In genomic region chr10:58963723-58964124, GRCh38 we compare ENCODE assay signal across 16 cellular contexts.
DNase-seq lines count a peak whose midpoint lies in the region; ATAC-seq, FAIRE-seq and TF ChIP-seq lines count a peak whose summit lies in the region.
"Had no signal": no experiment of that assay in that cellular context is flagged by ENCODE, and none has a peak within 500 bp of the region (broad histone marks: within the 10 kb centered on the region; RNA-seq: fewer than 3 reads in every experiment).

No MANE protein-coding gene starts in this region.

- ATAC-seq in GM23338 (peak; percentile 86), GM12878 (no peak; the same call in 2 of the 3 replicates), sciatic nerve (peak; percentile 84)
- ATAC-seq: esophagus mucosa had no signal

- TF ChIP-seq CTCF in GM23338 (conservative IDR thresholded peaks at IDR 0.05; ENCODE audit: low read depth in 2 of 2), result no peak
- TF ChIP-seq CTCF in GM12878 (IDR thresholded peaks at IDR 0.05 in 2 of 3, conservative IDR thresholded peaks at IDR 0.05 in 1 of 3; ENCODE audit: control insufficient read depth in 2 of 3, extremely low read depth in 1 of 3, insufficient read depth in 1 of 3, low read depth in 3 of 3, low read length in 3 of 3), result no peak

- DNase-seq in GM23338 (ENCODE audit: low spot score) (peak; percentile 88), GM12878 (ENCODE audit: low read depth, low spot score) (no peak), sciatic nerve (ENCODE audit: low spot score) (peak; percentile 64), A172 (ENCODE audit: low spot score) (no peak), dermis blood vessel endothelial cell (no peak), DMS53 treated with DMSO at 0.1 percent for 48 hours (lab: John Stamatoyannopoulos, UW; ENCODE audit: unreplicated experiment) (no peak), DMS114 treated with DMSO at 0.1 percent for 48 hours (lab: John Stamatoyannopoulos, UW; ENCODE audit: unreplicated experiment) (no peak)
- DNase-seq: activated B cell treated with CpG ODN at 0.5 μM for 24 hours; activated naive CD4-positive, alpha-beta T cell treated with anti-CD3 and anti-CD28 coated beads, Interleukin-2, amount 50 U/mL, for 16 hours; BE2C; tibial artery had no signal

- H3K9ac ChIP-seq in GM12878 (ENCODE audit: control insufficient read depth, insufficient read depth, low read length) (no peak overlapping the region), iPS-20b (ENCODE audit: low read depth, low read length) (no peak overlapping the region)
- H3K9ac ChIP-seq: parathyroid adenoma had no signal

- H3F3A ChIP-seq in GM23338 (replicated peaks; ENCODE audit: low read depth), result no peaks in the 10 kb centered on the region

- H3K27ac Mint-ChIP-seq in GM23338, result peak overlapping the region; percentile 87; the same call in 1 of the 2 replicates
- H3K27ac Mint-ChIP-seq: activated B cell treated with CpG ODN at 0.5 μM for 24 hours had no signal

- SMC1A ChIA-PET in GM12878 (lab: Charles Lee; ENCODE audit: uncharacterized antibody, unreplicated experiment), result interaction anchor here (0.6 to 9.3 kb wide), 17 partner anchors 8 to 215 kb away, joined by 3 to 123 read pairs (median 6); no protein-coding TSS in a partner anchor

- CTCF ChIA-PET in GM12878 (lab: Yijun Ruan, JAX), result interaction anchor here (0.7 to 8.6 kb wide), 11 partner anchors 9 to 867 kb away, joined by 3 to 56 read pairs (median 3); no protein-coding TSS in a partner anchor

- H3K36me3 Mint-ChIP-seq in GM23338 (ENCODE audit: low read depth), result no peaks in the 10 kb centered on the region

- POLR2A ChIA-PET in GM12878 (lab: Charles Lee), result interaction anchor here (0.7 kb wide), 1 partner anchor 28 kb away, joined by 3 read pairs; no protein-coding TSS in a partner anchor

- no peak for FAIRE-seq in GM12878 (lab: Jason Lieb, UNC)

- no peaks in the 10 kb centered on the region for H3K9me2 ChIP-seq in GM23338 (ENCODE audit: insufficient read depth)

- no peaks in the 10 kb centered on the region for H4K20me1 ChIP-seq in GM23338 (replicated peaks; ENCODE audit: insufficient read depth)
- no peaks in the 10 kb centered on the region for H4K20me1 ChIP-seq in GM12878 (ENCODE audit: control insufficient read depth, insufficient read depth)

- peaks cover 40% of the 10 kb centered on the region for H3K4me1 ChIP-seq in GM23338 (ENCODE audit: insufficient read depth)
- no peaks in the 10 kb centered on the region for H3K4me1 ChIP-seq in GM12878 (ENCODE audit: control insufficient read depth, insufficient read depth, low read length)
- peaks cover 26% of the 10 kb centered on the region for H3K4me1 ChIP-seq in iPS-20b (ENCODE audit: insufficient read depth, low read length)
- H3K4me1 ChIP-seq: parathyroid adenoma had no signal

- H3K4me2 ChIP-seq in GM23338, result peak overlapping the region; percentile 35
- H3K4me2 ChIP-seq in GM12878 (ENCODE audit: control insufficient read depth, insufficient read depth), result no peak overlapping the region
- H3K4me2 ChIP-seq: hepatocyte had no signal

- H3K9me3 ChIP-seq in GM12878 (replicated peaks; ENCODE audit: control insufficient read depth, insufficient read depth, low read length) (no peaks in the 10 kb centered on the region; the same call in 2 of the 3 replicates), iPS-20b (ENCODE audit: insufficient read depth, low read depth, low read length) (no peaks in the 10 kb centered on the region)
- H3K9me3 ChIP-seq: BE2C, tibial artery had no signal

- RAD21 ChIA-PET in GM12878 (lab: Charles Lee; ENCODE audit: unreplicated experiment), result interaction anchor here (0.8 to 2.6 kb wide), 9 partner anchors 9 to 136 kb away, joined by 3 to 13 read pairs (median 5); no protein-coding TSS in a partner anchor

- WGBS in GM12878 (ENCODE audit: insufficient coverage, insufficient replicate concordance, low lambda C conversion rate, missing lambda C conversion rate), result 0% methylated on average over 3 of the region's 3 CpGs

- no peak for TF ChIP-seq RAD21 in GM12878 (IDR thresholded peaks at IDR 0.05; ENCODE audit: insufficient read depth, low read depth, low read length)

- H3K27me3 Mint-ChIP-seq in GM23338 (ENCODE audit: insufficient read depth, low read depth, poor library complexity), result peaks cover 27% of the 10 kb centered on the region

- H3K4me1 Mint-ChIP-seq in GM23338, result peaks cover 54% of the 10 kb centered on the region
- H3K4me1 Mint-ChIP-seq: activated B cell treated with CpG ODN at 0.5 μM for 24 hours had no signal

- peak overlapping the region; percentile 64 for H3K27ac ChIP-seq in GM23338 (ENCODE audit: low read depth)
- H3K27ac ChIP-seq in GM12878 (ENCODE audit: control insufficient read depth, insufficient read depth), result no peak overlapping the region
- H3K27ac ChIP-seq in iPS-20b (ENCODE audit: low read length), result no peak overlapping the region
- H3K27ac ChIP-seq: hepatocyte, parathyroid adenoma, SK-N-MC, tibial artery had no signal

- intact Hi-C loops in GM12878 (cut with micrococcal nuclease; ENCODE audit: unreplicated experiment), result loop anchor here (10.0 kb wide), 1 partner anchor 941 kb away; the partner anchor contains the start of gene CCDC6
- intact Hi-C loops in sciatic nerve (cut with DNase I), result loop anchor here (10.0 kb wide), 1 partner anchor 271 kb away; no protein-coding TSS in a partner anchor

- H3K9me3 Mint-ChIP-seq in GM23338, result no peaks in the 10 kb centered on the region; the same call in 2 of the 3 replicates
- H3K9me3 Mint-ChIP-seq: activated B cell treated with CpG ODN at 0.5 μM for 24 hours had no signal

- H3K4me3 ChIP-seq in GM23338 (0 out of 2 replicates have a peak overlapping the region, but pooled peaks have one; percentile 4), GM12878 (no peak overlapping the region), iPS-20b (ENCODE audit: low read length) (peak overlapping the region; percentile 38; the same call in 1 of the 2 replicates)
- H3K4me3 ChIP-seq: hepatocyte, SK-N-MC, tibial artery had no signal

- in situ Hi-C loops in GM12878 (cut with MboI), result no loop called here

- no peak for TF ChIP-seq POLR2A in GM12878 (IDR thresholded peaks at IDR 0.05; ENCODE audit: low read depth, low read length)

- H3K36me3 ChIP-seq in GM23338 (ENCODE audit: insufficient read depth), result no peaks in the 10 kb centered on the region
- H3K36me3 ChIP-seq in GM12878 (ENCODE audit: control insufficient read depth in 2 of 2, insufficient read depth in 2 of 2, low read length in 1 of 2), result no peaks in the 10 kb centered on the region
- no peaks in the 10 kb centered on the region for H3K36me3 ChIP-seq in iPS-20b (ENCODE audit: insufficient read depth, low read depth, low read length)
- H3K36me3 ChIP-seq: BE2C, tibial artery had no signal

- peak overlapping the region; percentile 52 for H3K4me3 Mint-ChIP-seq in GM23338
- H3K4me3 Mint-ChIP-seq: activated B cell treated with CpG ODN at 0.5 μM for 24 hours had no signal

- H3K79me2 ChIP-seq in GM23338 (replicated peaks; ENCODE audit: insufficient read depth) (no peaks in the 10 kb centered on the region), GM12878 (ENCODE audit: control insufficient read depth, insufficient read depth, low read length) (no peaks in the 10 kb centered on the region)
- H3K79me2 ChIP-seq: hepatocyte, parathyroid adenoma had no signal

- H3K27me3 ChIP-seq in GM23338 (ENCODE audit: insufficient read depth) (peaks cover 13% of the 10 kb centered on the region), GM12878 (replicated peaks in 1 of 2; ENCODE audit: control insufficient read depth in 2 of 2, insufficient read depth in 2 of 2, low read length in 1 of 2) (no peaks in the 10 kb centered on the region), iPS-20b (ENCODE audit: insufficient read depth, low read length) (peaks cover 77% of the 10 kb centered on the region)
- H3K27me3 ChIP-seq: BE2C, hepatocyte, tibial artery had no signal

- no peak overlapping the region for H2AFZ ChIP-seq in GM23338
- no peak overlapping the region for H2AFZ ChIP-seq in GM12878 (ENCODE audit: control insufficient read depth, low read depth, low read length)
- H2AFZ ChIP-seq: hepatocyte, parathyroid adenoma had no signal

- no TSS peak for BruUV-seq in GM12878 (replicated peaks; lab: Mats Ljungman, UMichigan)

- TF ChIP-seq EP300 in GM12878 (IDR thresholded peaks at IDR 0.05; ENCODE audit: borderline replicate concordance in 1 of 2, control insufficient read depth in 1 of 2, low read depth in 2 of 2, low read length in 2 of 2), result no peak

TF ChIP-seq in GM23338, 12 proteins besides CTCF, POLR2A, EP300 and RAD21 (continues in another document):
- peak; percentile 82 for TF ChIP-seq CREB1 (CRISPR knock-in tag; IDR thresholded peaks at IDR 0.05; ENCODE audit: low read depth)
- 0 out of 2 replicates have a peak, but pooled peaks have one; percentile 49 for TF ChIP-seq NANOG (IDR thresholded peaks at IDR 0.05; ENCODE audit: borderline replicate concordance)
- TF ChIP-seq ZNF331 (CRISPR knock-in tag; IDR thresholded peaks at IDR 0.05; ENCODE audit: low read depth), result peak; percentile 28; the same call in 1 of the 2 replicates
- no peak for TF ChIP-seq EZH2phosphoT487 (IDR thresholded peaks at IDR 0.05; ENCODE audit: unreplicated experiment)
- TF ChIP-seq STAT1 (IDR thresholded peaks at IDR 0.05; ENCODE audit: unreplicated experiment), result no peak
- no peak for TF ChIP-seq EZH2 (IDR thresholded peaks at IDR 0.05; ENCODE audit: low read depth, unreplicated experiment)
- TF ChIP-seq POLR2AphosphoS5 (IDR thresholded peaks at IDR 0.05; ENCODE audit: low read depth), result peak; percentile 28; the same call in 1 of the 2 replicates

TF ChIP-seq in GM12878, 131 proteins besides CTCF, POLR2A, EP300 and RAD21:
- TF ChIP-seq MEF2B (IDR thresholded peaks at IDR 0.05; ENCODE audit: partially characterized antibody, poor library complexity, severe bottlenecking) (peak; percentile 29), FOXK2 (IDR thresholded peaks at IDR 0.05) (no peak)

Comparison
In these comparisons a context has a peak if more than half of its experiments do, and no peak if none do; other contexts are left out.
1. DNase-seq: peak in GM23338 (single experiment) and sciatic nerve (single experiment); none in GM12878 (single experiment), A172 (single experiment), dermis blood vessel endothelial cell (single experiment), DMS53 treated with DMSO at 0.1 percent for 48 hours (single experiment) and DMS114 treated with DMSO at 0.1 percent for 48 hours (single experiment).